In genomic region chr12:15563683-15564082, GRCh38 we compare ENCODE assay signal across 8 cellular contexts.
DNase-seq lines count a peak whose midpoint lies in the region; ATAC-seq, FAIRE-seq and TF ChIP-seq lines count a peak whose summit lies in the region.

No MANE protein-coding gene starts in this region.

- POLR2A ChIA-PET in MCF 10A (lab: Yijun Ruan, JAX): no interaction called here
- POLR2A ChIA-PET in naive thymus-derived CD4-positive, alpha-beta T cell (lab: Charles Lee): interaction anchor here (0.7 to 21.8 kb wide), 6 partner anchors 7 to 1198 kb away, joined by 3 to 730 read pairs (median 5); partner anchors contain the start of gene ATF7IP

- CTCF ChIA-PET in MCF 10A (lab: Yijun Ruan, JAX): interaction anchor here (0.6 to 1.4 kb wide), 5 partner anchors 16 to 53 kb away, joined by 3 to 9 read pairs (median 4); no protein-coding TSS in a partner anchor
- CTCF ChIA-PET in naive thymus-derived CD4-positive, alpha-beta T cell (lab: Charles Lee): interaction anchor here (5.4 to 9.8 kb wide), 2 partner anchors 15 to 31 kb away, joined by 47 to 87 read pairs; no protein-coding TSS in a partner anchor

- TF ChIP-seq CTCF in MCF 10A (IDR thresholded peaks at IDR 0.05; ENCODE audit: unreplicated experiment): no peak
- no peak for TF ChIP-seq CTCF in prostate gland (IDR thresholded peaks at IDR 0.05)

- peak overlapping the region; percentile 38 for H3K4me3 ChIP-seq in naive thymus-derived CD4-positive, alpha-beta T cell (ENCODE audit: low read length)
- H3K4me3 ChIP-seq in prostate gland: no peak overlapping the region

- no peaks in the 10 kb centered on the region for H3K36me3 ChIP-seq in naive thymus-derived CD4-positive, alpha-beta T cell (ENCODE audit: control insufficient read depth in 2 of 3, insufficient read depth in 3 of 3, low read length in 3 of 3)
- H3K36me3 ChIP-seq in prostate gland: no peaks in the 10 kb centered on the region

- H3K27ac ChIP-seq in naive thymus-derived CD4-positive, alpha-beta T cell (ENCODE audit: low read depth, low read length): peak overlapping the region; percentile 82
- no peak overlapping the region for H3K27ac ChIP-seq in prostate gland

- WGBS in prostate gland: 16% methylated on average over 5 of the region's 5 CpGs

- ATAC-seq in HG03139 (IDR thresholded peaks at IDR 0.05; ENCODE audit: unreplicated experiment): peak; percentile 57
- peak; percentile 84 for ATAC-seq in naive thymus-derived CD4-positive, alpha-beta T cell

- TF ChIP-seq POLR2A in prostate gland (IDR thresholded peaks at IDR 0.05): no peak

- H3K27me3 ChIP-seq in naive thymus-derived CD4-positive, alpha-beta T cell (ENCODE audit: control insufficient read depth in 2 of 2, insufficient read depth in 2 of 2, low read length in 2 of 2): no peaks in the 10 kb centered on the region
- no peaks in the 10 kb centered on the region for H3K27me3 ChIP-seq in prostate gland (replicated peaks; ENCODE audit: insufficient read depth)

- peak overlapping the region; percentile 16 for H3K27ac Mint-ChIP-seq in MCF 10A (ENCODE audit: low read depth, unreplicated experiment)
- peak overlapping the region; percentile 87 to 96 (median 94) for H3K27ac Mint-ChIP-seq in naive thymus-derived CD4-positive, alpha-beta T cell

- no peaks in the 10 kb centered on the region for H3K9me3 ChIP-seq in naive thymus-derived CD4-positive, alpha-beta T cell (ENCODE audit: control insufficient read depth in 2 of 3, low read length in 3 of 3)
- H3K9me3 ChIP-seq in prostate gland: no peaks in the 10 kb centered on the region

- BruUV-seq in MCF 10A (replicated peaks; lab: Mats Ljungman, UMichigan): no TSS peak

- H3K4me1 Mint-ChIP-seq in MCF 10A (ENCODE audit: insufficient read depth, unreplicated experiment): peaks cover 7% of the 10 kb centered on the region
- H3K4me1 Mint-ChIP-seq in naive thymus-derived CD4-positive, alpha-beta T cell: peaks cover 36 to 89% (median 77%) of the 10 kb centered on the region in 7 donors

- DNase-seq in GM18507 (ENCODE audit: extremely low spot score, insufficient read length, low read depth) (no peak), MCF 10A (ENCODE audit: unreplicated experiment) (peak; percentile 9), prostate gland (ENCODE audit: low spot score) (no peak), T1000 (lab: John Stamatoyannopoulos, UW) (no peak), DMS114 treated with DMSO at 0.1 percent for 48 hours (lab: John Stamatoyannopoulos, UW; ENCODE audit: unreplicated experiment) (no peak), D341Med (ENCODE audit: low spot score) (no peak)
- DNase-seq in naive thymus-derived CD4-positive, alpha-beta T cell: peak in 6 of 9 donors; percentile 39 to 54 (median 50)

- peak; percentile 63 for FAIRE-seq in GM18507 (lab: Jason Lieb, UNC)

- intact Hi-C loops in MCF 10A (cut with micrococcal nuclease) (no loop called here), prostate gland (cut with DNase I) (no loop called here)
- intact Hi-C loops in naive thymus-derived CD4-positive, alpha-beta T cell (cut with micrococcal nuclease): loop anchor here (1.0 to 10.0 kb wide), 8 partner anchors 8 to 1309 kb away; partner anchors contain the start of gene ARHGDIB (in 1 of the 2)

- no peaks in the 10 kb centered on the region for H3K27me3 Mint-ChIP-seq in MCF 10A (ENCODE audit: insufficient read depth, unreplicated experiment)
- H3K27me3 Mint-ChIP-seq in naive thymus-derived CD4-positive, alpha-beta T cell: peaks cover 0 to 5% (median 0%) of the 10 kb centered on the region in 5 donors

- H3K4me1 ChIP-seq in naive thymus-derived CD4-positive, alpha-beta T cell (ENCODE audit: control insufficient read depth in 2 of 2, insufficient read depth in 2 of 2, low read length in 2 of 2): peaks cover 0 to 37% of the 10 kb centered on the region in 2 donors
- H3K4me1 ChIP-seq in prostate gland (replicated peaks): no peaks in the 10 kb centered on the region

- H3K9me3 Mint-ChIP-seq in MCF 10A (ENCODE audit: unreplicated experiment): no peaks in the 10 kb centered on the region
- no peaks in the 10 kb centered on the region for H3K9me3 Mint-ChIP-seq in naive thymus-derived CD4-positive, alpha-beta T cell

- peaks cover 9% of the 10 kb centered on the region for H3K36me3 Mint-ChIP-seq in MCF 10A (ENCODE audit: insufficient read depth, unreplicated experiment)
- peaks cover 0 to 38% (median 5%) of the 10 kb centered on the region in 5 donors for H3K36me3 Mint-ChIP-seq in naive thymus-derived CD4-positive, alpha-beta T cell

- peak overlapping the region; percentile 4 for H3K4me3 Mint-ChIP-seq in MCF 10A (ENCODE audit: unreplicated experiment)
- peak overlapping the region; percentile 54 to 87 (median 82) for H3K4me3 Mint-ChIP-seq in naive thymus-derived CD4-positive, alpha-beta T cell

Comparison
In these comparisons a context has a peak if more than half of its experiments do, and no peak if none do; other contexts are left out.
1. DNase-seq: peak in MCF 10A (single experiment) and naive thymus-derived CD4-positive, alpha-beta T cell (6 of 9); none in GM18507 (single experiment), prostate gland (single experiment), T1000 (single experiment), DMS114 treated with DMSO at 0.1 percent for 48 hours (single experiment) and D341Med (single experiment).
2. intact Hi-C loops: an anchor here in naive thymus-derived CD4-positive, alpha-beta T cell (1.0 to 10.0 kb wide); none called in MCF 10A and prostate gland.